9 cellular contexts compared by ENCODE assay signal in genomic region chr19:10566408-10566657, GRCh38. TPM values are rescaled to one million over a fixed set of nuclear protein-coding genes. Genes with fewer than 3 reads are reported as not detected.
DNase-seq lines count a peak whose midpoint lies in the region; ATAC-seq and TF ChIP-seq lines count a peak whose summit lies in the region.
"Had no signal": no experiment of that assay in that cellular context is flagged by ENCODE, and none has a peak within 500 bp of the region (broad histone marks: within the 10 kb centered on the region; RNA-seq: fewer than 3 reads in every experiment).

No MANE protein-coding gene starts in this region.

- intact Hi-C loops in IMR-90 (cut with micrococcal nuclease): loop anchor here (2.0 kb wide), 1 partner anchor 64 kb away; the partner anchor contains the start of gene KEAP1

- H3K27ac ChIP-seq in 22Rv1 (peak overlapping the region; percentile 82), IMR-90 (ENCODE audit: insufficient read depth, low read length) (peak overlapping the region; percentile 75), caudate nucleus (ENCODE audit: low read depth, low read length) (peak overlapping the region; percentile 93), muscle layer of duodenum (ENCODE audit: low read length) (peak overlapping the region; percentile 82)

- H3K14ac ChIP-seq in IMR-90 (replicated peaks; ENCODE audit: low read depth, low read length): peak overlapping the region; percentile 39

- H3K23ac ChIP-seq in IMR-90 (ENCODE audit: low read depth, low read length): no peak overlapping the region

- TF ChIP-seq RAD21 in IMR-90 (IDR thresholded peaks at IDR 0.05; ENCODE audit: low read length): no peak

- H4K5ac ChIP-seq in IMR-90 (ENCODE audit: low read depth, low read length): peak overlapping the region; percentile 40

- dilution Hi-C loops in IMR-90 (cut with HindIII; ENCODE audit: low sequenced_read_pairs, unreplicated experiment): no loop called here

- CTCF ChIA-PET in IMR-90 (lab: Yijun Ruan, JAX): interaction anchor here (0.5 kb wide), 1 partner anchor 40 kb away, joined by 8 read pairs; no protein-coding TSS in a partner anchor

- peaks cover 26 to 50% of the 10 kb centered on the region in 2 experiments for H3K79me1 ChIP-seq in IMR-90 (ENCODE audit: low read depth in 1 of 2, low read length in 2 of 2)

- peak overlapping the region; percentile 36; the same call in 1 of the 2 replicates for H3K18ac ChIP-seq in IMR-90 (ENCODE audit: low read depth, low read length)

- H3K56ac ChIP-seq in IMR-90 (ENCODE audit: extremely low read depth, insufficient read depth, low read length): peak overlapping the region; percentile 66; the same call in 1 of the 2 replicates

- peak overlapping the region; percentile 70 for H4K91ac ChIP-seq in IMR-90 (ENCODE audit: insufficient read depth, low read depth, low read length)

- H2BK5ac ChIP-seq in IMR-90 (ENCODE audit: low read depth, low read length, poor library complexity, severe bottlenecking): peak overlapping the region; percentile 59

- H3K27me3 ChIP-seq in IMR-90 (ENCODE audit: control insufficient read depth, insufficient read depth, low read length) (no peaks in the 10 kb centered on the region), muscle layer of duodenum (ENCODE audit: low read depth, low read length) (no peaks in the 10 kb centered on the region)

- no peak for TF ChIP-seq POLR2A in IMR-90 (IDR thresholded peaks at IDR 0.05; ENCODE audit: low read depth, low read length)

- H2AK9ac ChIP-seq in IMR-90 (replicated peaks; ENCODE audit: low read depth, low read length, poor library complexity): peak overlapping the region; percentile 90

- no peak overlapping the region; the same call in 2 of the 3 replicates for H2BK15ac ChIP-seq in IMR-90 (ENCODE audit: low read depth, low read length)

- H3K36me3 ChIP-seq in IMR-90 (ENCODE audit: control insufficient read depth, insufficient read depth, low read length): peaks cover 4% of the 10 kb centered on the region; the same call in 1 of the 2 replicates
- peaks cover 0 to under 1% of the 10 kb centered on the region in 2 donors for H3K36me3 ChIP-seq in muscle layer of duodenum (ENCODE audit: control insufficient read depth in 1 of 2, insufficient read depth in 2 of 2, low read length in 2 of 2)

- H3K4me1 ChIP-seq in IMR-90 (ENCODE audit: control insufficient read depth, insufficient read depth, low read length) (peaks cover 2% of the 10 kb centered on the region), muscle layer of duodenum (ENCODE audit: control insufficient read depth in 1 of 2, insufficient read depth in 2 of 2, low read length in 2 of 2) (peaks cover 13 to 38% of the 10 kb centered on the region in 2 donors)

- 0 out of 2 replicates have a peak overlapping the region, but pooled peaks have one; percentile 6 for H2BK120ac ChIP-seq in IMR-90 (ENCODE audit: low read depth, low read length)

- H3K9me1 ChIP-seq in IMR-90 (ENCODE audit: insufficient read depth, low read length): 0 out of 2 replicates have a peak, but pooled peaks cover 4% of the 10 kb centered on the region

- H2AFZ ChIP-seq in IMR-90 (replicated peaks; ENCODE audit: low read length, poor library complexity): peak overlapping the region; percentile 93

- H4K8ac ChIP-seq in IMR-90 (ENCODE audit: low read depth in 2 of 2, low read length in 2 of 2): peak overlapping the region in 1 of 2 experiments; percentile 81; a peak in 2 of 4 replicates

- H3K4ac ChIP-seq in IMR-90 (ENCODE audit: low read depth, low read length): peak overlapping the region; percentile 63

- H3K4me3 ChIP-seq in IMR-90 (ENCODE audit: insufficient read depth, low read depth, low read length) (peak overlapping the region; percentile 61), muscle layer of duodenum (ENCODE audit: low read depth in 1 of 2, low read length in 2 of 2) (peak overlapping the region; percentile 64 to 88)

- H2BK20ac ChIP-seq in IMR-90 (ENCODE audit: low read depth, low read length): no peak overlapping the region

- peak overlapping the region; percentile 60 for H3K9ac ChIP-seq in IMR-90 (ENCODE audit: low read depth, low read length)

- no peak for TF ChIP-seq CTCF in 22Rv1 (IDR thresholded peaks at IDR 0.05)
- TF ChIP-seq CTCF in IMR-90 (conservative IDR thresholded peaks at IDR 0.05; ENCODE audit: low read depth, low read length): no peak

- in situ Hi-C loops in IMR-90 (cut with MboI; ENCODE audit: low sequenced_read_pairs): no loop called here

- peak overlapping the region; percentile 12; the same call in 1 of the 2 replicates for H2AK5ac ChIP-seq in IMR-90 (ENCODE audit: low read depth, low read length)

- DNase-seq in IMR-90 (no peak), caudate nucleus (lab: John Stamatoyannopoulos, UW) (no peak), SHP77 treated with DMSO at 0.1 percent for 48 hours (lab: John Stamatoyannopoulos, UW) (no peak), hippocampal formation (lab: John Stamatoyannopoulos, UW) (no peak), dedifferentiated amniotic fluid mesenchymal stem cell (ENCODE audit: extremely low spot score) (no peak)

- 40% methylated on average over 1 of the region's 4 CpGs; no CpG with 5 or more reads in 1 of the 2 experiments for WGBS in IMR-90 (ENCODE audit: extremely low coverage in 2 of 2, insufficient read length in 1 of 2), 2 experiments

- BruUV-seq in IMR-90 (replicated peaks; lab: Mats Ljungman, UMichigan): no TSS peak

- POLR2A ChIA-PET in IMR-90 (lab: Charles Lee; ENCODE audit: unreplicated experiment): interaction anchor here (0.5 to 0.7 kb wide), 3 partner anchors 233 to 608 kb away, joined by 3 to 5 read pairs (median 3); no protein-coding TSS in a partner anchor

- ATAC-seq in IMR-90 (ENCODE audit: low read depth) (no peak), GM18873 (IDR thresholded peaks at IDR 0.05; ENCODE audit: low FRiP score, unreplicated experiment) (no peak)

- H4K20me1 ChIP-seq in IMR-90 (ENCODE audit: insufficient read depth, low read length): no peaks in the 10 kb centered on the region

- H3K9me3 ChIP-seq in IMR-90 (ENCODE audit: control insufficient read depth, insufficient read depth, low read length): no peaks in the 10 kb centered on the region
- H3K9me3 ChIP-seq in muscle layer of duodenum (ENCODE audit: control insufficient read depth in 1 of 2, low read length in 2 of 2): no peaks in the 10 kb centered on the region

- peak overlapping the region; percentile 85 for H3K4me2 ChIP-seq in IMR-90 (ENCODE audit: low read depth, low read length)

TF ChIP-seq in IMR-90, 13 proteins besides CTCF, POLR2A, EP300 and RAD21:
- no peak for TF ChIP-seq MXI1 (IDR thresholded peaks at IDR 0.05; ENCODE audit: borderline replicate concordance, low read depth, low read length)
- TF ChIP-seq CHD1 (IDR thresholded peaks at IDR 0.05; ENCODE audit: low read depth, low read length): no peak
- no peak for TF ChIP-seq BHLHE40 (IDR thresholded peaks at IDR 0.05; ENCODE audit: low read depth, low read length)
- no peak for TF ChIP-seq RFX5 (IDR thresholded peaks at IDR 0.05; ENCODE audit: low read depth, low read length)
- TF ChIP-seq SMC3 (IDR thresholded peaks at IDR 0.05; ENCODE audit: low read depth, low read length): no peak
- no peak for TF ChIP-seq RCOR1 (IDR thresholded peaks at IDR 0.05; ENCODE audit: insufficient replicate concordance, low read length)
- TF ChIP-seq FOS (IDR thresholded peaks at IDR 0.05; ENCODE audit: low read depth, low read length): no peak
- no peak for TF ChIP-seq CEBPB (IDR thresholded peaks at IDR 0.05; ENCODE audit: low read depth, low read length)
- no peak for TF ChIP-seq USF2 (IDR thresholded peaks at IDR 0.05; ENCODE audit: low read depth, low read length)
- no peak for TF ChIP-seq NFE2L2 (IDR thresholded peaks at IDR 0.05; ENCODE audit: low read depth, low read length)
- TF ChIP-seq ELK1 (IDR thresholded peaks at IDR 0.05; ENCODE audit: borderline replicate concordance, low read depth, low read length): no peak
- TF ChIP-seq MAFK (IDR thresholded peaks at IDR 0.05; ENCODE audit: low read depth, low read length): no peak
- no peak for TF ChIP-seq MAZ (IDR thresholded peaks at IDR 0.05; ENCODE audit: borderline replicate concordance, low read depth, low read length)

RNA-seq across cellular contexts. Expression of gene KRI1, which starts 0.5 kb away (rescaled TPM):
- total RNA-seq in IMR-90 (2012; rRNA removed): 5.7 and 7.8 TPM in 2 replicates
- polyA plus RNA-seq in IMR-90 (2012; rRNA removed): 12.9 and 13.3 TPM in 2 replicates
- 7.1 and 11.1 TPM in 2 replicates for polyA plus RNA-seq in IMR-90 (2012; cell fraction: cytosol; rRNA removed)
- polyA plus RNA-seq in IMR-90 (2012; cell fraction: nucleus; rRNA removed; ENCODE audit: low replicate concordance): 50.6 and 58.6 TPM in 2 replicates

RNA-seq across cellular contexts. Expression of gene CDKN2D, which starts 2.4 kb away (rescaled TPM):
- total RNA-seq in IMR-90 (2012; rRNA removed): 3.6 and 3.9 TPM in 2 replicates
- 8.5 and 9.3 TPM in 2 replicates for polyA plus RNA-seq in IMR-90 (2012; rRNA removed)
- polyA plus RNA-seq in IMR-90 (2012; cell fraction: cytosol; rRNA removed): 3.6 and 11.0 TPM in 2 replicates
- polyA plus RNA-seq in IMR-90 (2012; cell fraction: nucleus; rRNA removed; ENCODE audit: low replicate concordance): 3.6 and 5.5 TPM in 2 replicates

RNA-seq across cellular contexts. Expression of gene AP1M2, which starts 20.8 kb away (rescaled TPM):
- not detected in 2 replicates for total RNA-seq in IMR-90 (2012; rRNA removed)
- polyA plus RNA-seq in IMR-90 (2012; rRNA removed): 0.17 and 0.37 TPM in 2 replicates
- polyA plus RNA-seq in IMR-90 (2012; cell fraction: cytosol; rRNA removed): 0.22 and 0.26 TPM in 2 replicates
- polyA plus RNA-seq in IMR-90 (2012; cell fraction: nucleus; rRNA removed; ENCODE audit: low replicate concordance): 0.25 TPM in 1 of 2 replicates, not detected in the other
- total RNA-seq: LHCN-M2 had no signal

RNA-seq across cellular contexts. Expression of gene ATG4D, which starts 22.6 kb away (rescaled TPM):
- 8.2 and 9.2 TPM in 2 replicates for total RNA-seq in IMR-90 (2012; rRNA removed)
- polyA plus RNA-seq in IMR-90 (2012; rRNA removed): 21.8 and 22.0 TPM in 2 replicates
- 14.2 and 23.7 TPM in 2 replicates for polyA plus RNA-seq in IMR-90 (2012; cell fraction: cytosol; rRNA removed)
- 67.7 and 136 TPM in 2 replicates for polyA plus RNA-seq in IMR-90 (2012; cell fraction: nucleus; rRNA removed; ENCODE audit: low replicate concordance)

RNA-seq across cellular contexts. Expression of gene S1PR5, which starts 49.1 kb away (rescaled TPM):
- total RNA-seq in IMR-90 (2012; rRNA removed): 0.36 and 0.56 TPM in 2 replicates
- 0.55 and 0.59 TPM in 2 replicates for polyA plus RNA-seq in IMR-90 (2012; rRNA removed)
- polyA plus RNA-seq in IMR-90 (2012; cell fraction: cytosol; rRNA removed): 0.31 and 0.86 TPM in 2 replicates
- polyA plus RNA-seq in IMR-90 (2012; cell fraction: nucleus; rRNA removed; ENCODE audit: low replicate concordance): 0.10 and 0.45 TPM in 2 replicates
- total RNA-seq: LHCN-M2 had no signal
